8 cellular contexts compared by ENCODE assay signal in genomic region chr4:13627185-13627605, GRCh38. TPM values are rescaled to one million over a fixed set of nuclear protein-coding genes. Genes with fewer than 3 reads are reported as not detected.
DNase-seq lines count a peak whose midpoint lies in the region; ATAC-seq and TF ChIP-seq lines count a peak whose summit lies in the region.

No MANE protein-coding gene starts in this region.

- peaks cover 7% of the 10 kb centered on the region for H3F3A ChIP-seq in SK-N-SH (replicated peaks; ENCODE audit: insufficient read depth)

- H3K27ac ChIP-seq in SK-N-SH (ENCODE audit: low read depth in 2 of 2, low read length in 1 of 2) (peak overlapping the region; percentile 78 to 94; a peak in 3 of 4 replicates), Peyer's patch (peak overlapping the region; percentile 89 to 96 (median 92)), colonic mucosa (peak overlapping the region; percentile 82), mesodermal cell (ENCODE audit: low read depth, low read length, severe bottlenecking) (peak overlapping the region; percentile 87), tibial nerve (peak overlapping the region; percentile 68 to 96 (median 96))

- H2AFZ ChIP-seq in SK-N-SH (ENCODE audit: low read depth), result peak overlapping the region; percentile 78

- no peak for DNase-seq in SK-N-SH
- peak in 2 of 3 donors; percentile 32 to 49 for DNase-seq in Peyer's patch
- DNase-seq in colonic mucosa, result peak; percentile 22
- no peak for DNase-seq in tibial nerve (ENCODE audit: low spot score in 2 of 2)
- DNase-seq in NCI-H1436 treated with DMSO at 0.1 percent for 48 hours (lab: John Stamatoyannopoulos, UW), result no peak

- TF ChIP-seq EP300 in SK-N-SH (IDR thresholded peaks at IDR 0.05; ENCODE audit: borderline replicate concordance in 1 of 2, low read depth in 1 of 2, low read length in 1 of 2), result no peak
- no peak for TF ChIP-seq EP300 in tibial nerve (IDR thresholded peaks at IDR 0.05)

- H3K4me2 ChIP-seq in SK-N-SH, result peak overlapping the region; percentile 91

- H3K9me2 ChIP-seq in SK-N-SH, result no peaks in the 10 kb centered on the region

- CTCF ChIA-PET in SK-N-SH (lab: Yijun Ruan, JAX), result no interaction called here

- TF ChIP-seq POLR2A in Peyer's patch (IDR thresholded peaks at IDR 0.05) (no peak), tibial nerve (IDR thresholded peaks at IDR 0.05) (no peak)

- POLR2A ChIA-PET in SK-N-SH (lab: Yijun Ruan, JAX), result no interaction called here

- 0% methylated on average over 12 of the region's 45 CpGs for WGBS in SK-N-SH (ENCODE audit: low lambda C conversion rate)
- WGBS in mesodermal cell (ENCODE audit: insufficient coverage in 2 of 2), 2 experiments, result 0% methylated on average over 12 to 20 of the region's 45 CpGs
- 0% methylated on average over 23 to 45 of the region's 45 CpGs for WGBS in tibial nerve, 2 donors

- TF ChIP-seq CTCF in SK-N-SH (IDR thresholded peaks at IDR 0.05) (no peak), Peyer's patch (IDR thresholded peaks at IDR 0.05) (no peak), colonic mucosa (IDR thresholded peaks at IDR 0.05) (no peak), tibial nerve (IDR thresholded peaks at IDR 0.05) (no peak)

- H3K36me3 ChIP-seq in SK-N-SH (replicated peaks in 1 of 2; ENCODE audit: control insufficient read depth in 1 of 2, insufficient read depth in 2 of 2, low read length in 1 of 2) (peaks cover 3% of the 10 kb centered on the region in 2 experiments), Peyer's patch (no peaks in the 10 kb centered on the region), colonic mucosa (no peaks in the 10 kb centered on the region), mesodermal cell (ENCODE audit: control insufficient read depth, insufficient read depth, low read length) (peaks cover 4% of the 10 kb centered on the region), tibial nerve (no peaks in the 10 kb centered on the region)

- no peaks in the 10 kb centered on the region for H3K27me3 ChIP-seq in SK-N-SH (ENCODE audit: insufficient read depth)
- H3K27me3 ChIP-seq in Peyer's patch, result no peaks in the 10 kb centered on the region
- H3K27me3 ChIP-seq in colonic mucosa, result no peaks in the 10 kb centered on the region
- H3K27me3 ChIP-seq in tibial nerve, result no peaks in the 10 kb centered on the region

- H4K20me1 ChIP-seq in SK-N-SH (ENCODE audit: insufficient read depth), result peaks cover 28% of the 10 kb centered on the region; the same call in 1 of the 2 replicates

- intact Hi-C loops in colonic mucosa (cut with DNase I), result no loop called here

- H3K4me3 ChIP-seq in SK-N-SH (ENCODE audit: low read depth in 2 of 2, low read length in 1 of 2) (peak overlapping the region; percentile 87 to 99), Peyer's patch (peak overlapping the region; percentile 71 to 96 (median 74)), colonic mucosa (peak overlapping the region; percentile 93), mesodermal cell (ENCODE audit: extremely low read depth, insufficient read depth, low read length, poor library complexity, severe bottlenecking) (peak overlapping the region; percentile 70), tibial nerve (peak overlapping the region; percentile 63 to 92 (median 82))

- peaks cover 48% of the 10 kb centered on the region for H3K79me2 ChIP-seq in SK-N-SH (ENCODE audit: insufficient read depth)

- ATAC-seq in SK-N-SH treated with all-trans-retinoic acid at 6 μM for 48 hours (no peak; the same call in 2 of the 3 replicates), HG02852 (IDR thresholded peaks at IDR 0.05; ENCODE audit: unreplicated experiment) (peak; percentile 32)

- TF ChIP-seq RAD21 in SK-N-SH (IDR thresholded peaks at IDR 0.05; ENCODE audit: low read length), result no peak

- H3K9ac ChIP-seq in SK-N-SH, result peak overlapping the region; percentile 95
- peak overlapping the region; percentile 90 to 91 for H3K9ac ChIP-seq in colonic mucosa (ENCODE audit: low read depth in 2 of 2, low read length in 2 of 2)

- H3K4me1 ChIP-seq in SK-N-SH (ENCODE audit: control insufficient read depth in 1 of 2, insufficient read depth in 2 of 2, low read depth in 1 of 2, low read length in 1 of 2), result peaks cover 10 to 11% of the 10 kb centered on the region in 2 experiments; a peak in 3 of 4 replicates
- peaks cover 0 to 27% (median 2%) of the 10 kb centered on the region in 4 donors for H3K4me1 ChIP-seq in Peyer's patch
- H3K4me1 ChIP-seq in colonic mucosa, result peaks cover 4% of the 10 kb centered on the region
- no peaks in the 10 kb centered on the region for H3K4me1 ChIP-seq in mesodermal cell (ENCODE audit: control insufficient read depth, insufficient read depth, low read length, poor library complexity, severe bottlenecking)
- H3K4me1 ChIP-seq in tibial nerve, result peaks cover 0 to 56% (median 13%) of the 10 kb centered on the region in 4 donors

- H3K9me3 ChIP-seq in SK-N-SH, result no peaks in the 10 kb centered on the region
- no peaks in the 10 kb centered on the region for H3K9me3 ChIP-seq in Peyer's patch
- H3K9me3 ChIP-seq in colonic mucosa, result no peaks in the 10 kb centered on the region
- H3K9me3 ChIP-seq in mesodermal cell (ENCODE audit: control insufficient read depth, low read length), result no peaks in the 10 kb centered on the region
- no peaks in the 10 kb centered on the region for H3K9me3 ChIP-seq in tibial nerve

TF ChIP-seq in SK-N-SH, 30 proteins besides CTCF, POLR2A, EP300 and RAD21 (continues in another document):
- TF ChIP-seq TEAD4 (IDR thresholded peaks at IDR 0.05; ENCODE audit: borderline replicate concordance, insufficient read depth) (no peak), RXRA (IDR thresholded peaks at IDR 0.05; ENCODE audit: borderline replicate concordance, low read depth) (no peak), GABPA (IDR thresholded peaks at IDR 0.05; ENCODE audit: low read depth) (no peak), ELF1 (IDR thresholded peaks at IDR 0.05) (no peak), FOSL2 (IDR thresholded peaks at IDR 0.05; ENCODE audit: borderline replicate concordance, low read depth) (no peak), RCOR1 (IDR thresholded peaks at IDR 0.05; ENCODE audit: low read length) (no peak), YY1 (IDR thresholded peaks at IDR 0.05; ENCODE audit: low read depth) (no peak), GATA2 (CRISPR knock-in tag; IDR thresholded peaks at IDR 0.05) (no peak), EZH2phosphoT487 (IDR thresholded peaks at IDR 0.05; ENCODE audit: borderline replicate concordance, low read depth) (no peak)
- TF ChIP-seq, protein P1, sequence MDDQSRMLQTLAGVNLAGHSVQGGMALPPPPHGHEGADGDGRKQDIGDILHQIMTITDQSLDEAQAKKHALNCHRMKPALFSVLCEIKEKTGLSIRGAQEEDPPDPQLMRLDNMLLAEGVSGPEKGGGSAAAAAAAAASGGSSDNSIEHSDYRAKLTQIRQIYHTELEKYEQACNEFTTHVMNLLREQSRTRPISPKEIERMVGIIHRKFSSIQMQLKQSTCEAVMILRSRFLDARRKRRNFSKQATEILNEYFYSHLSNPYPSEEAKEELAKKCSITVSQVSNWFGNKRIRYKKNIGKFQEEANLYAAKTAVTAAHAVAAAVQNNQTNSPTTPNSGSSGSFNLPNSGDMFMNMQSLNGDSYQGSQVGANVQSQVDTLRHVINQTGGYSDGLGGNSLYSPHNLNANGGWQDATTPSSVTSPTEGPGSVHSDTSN (IDR thresholded peaks at IDR 0.05), result no peak

TF ChIP-seq in SK-N-SH treated with all-trans-retinoic acid at 6 μM for 48 hours, 23 proteins besides CTCF, POLR2A, EP300 and RAD21 (continues in another document):
- TF ChIP-seq RARB (CRISPR knock-in tag; IDR thresholded peaks at IDR 0.05), result no peak
- no peak for TF ChIP-seq GLIS3 (CRISPR knock-in tag; IDR thresholded peaks at IDR 0.05)
- no peak for TF ChIP-seq ZNF565 (CRISPR knock-in tag; conservative IDR thresholded peaks at IDR 0.05; ENCODE audit: low read depth)
- no peak for TF ChIP-seq OSR1 (CRISPR knock-in tag; IDR thresholded peaks at IDR 0.05)
- no peak for TF ChIP-seq CSDC2 (CRISPR knock-in tag; IDR thresholded peaks at IDR 0.05)
- TF ChIP-seq POU6F1 (CRISPR knock-in tag; IDR thresholded peaks at IDR 0.05; ENCODE audit: borderline replicate concordance, low read depth), result no peak
- TF ChIP-seq, protein P2, sequence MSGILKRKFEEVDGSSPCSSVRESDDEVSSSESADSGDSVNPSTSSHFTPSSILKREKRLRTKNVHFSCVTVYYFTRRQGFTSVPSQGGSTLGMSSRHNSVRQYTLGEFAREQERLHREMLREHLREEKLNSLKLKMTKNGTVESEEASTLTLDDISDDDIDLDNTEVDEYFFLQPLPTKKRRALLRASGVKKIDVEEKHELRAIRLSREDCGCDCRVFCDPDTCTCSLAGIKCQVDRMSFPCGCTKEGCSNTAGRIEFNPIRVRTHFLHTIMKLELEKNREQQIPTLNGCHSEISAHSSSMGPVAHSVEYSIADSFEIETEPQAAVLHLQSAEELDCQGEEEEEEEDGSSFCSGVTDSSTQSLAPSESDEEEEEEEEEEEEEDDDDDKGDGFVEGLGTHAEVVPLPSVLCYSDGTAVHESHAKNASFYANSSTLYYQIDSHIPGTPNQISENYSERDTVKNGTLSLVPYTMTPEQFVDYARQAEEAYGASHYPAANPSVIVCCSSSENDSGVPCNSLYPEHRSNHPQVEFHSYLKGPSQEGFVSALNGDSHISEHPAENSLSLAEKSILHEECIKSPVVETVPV (CRISPR knock-in tag; IDR thresholded peaks at IDR 0.05), result no peak
- no peak for TF ChIP-seq ZC3H10 (CRISPR knock-in tag; IDR thresholded peaks at IDR 0.05)
- no peak for TF ChIP-seq PPARA (CRISPR knock-in tag; IDR thresholded peaks at IDR 0.05; ENCODE audit: borderline replicate concordance)
- no peak for TF ChIP-seq ZFP3 (CRISPR knock-in tag; IDR thresholded peaks at IDR 0.05)
- TF ChIP-seq ISL1 (CRISPR knock-in tag; IDR thresholded peaks at IDR 0.05), result no peak

RNA-seq across cellular contexts. Expression of gene BOD1L1, which starts 0.3 kb away (rescaled TPM):
- polyA plus RNA-seq in SK-N-SH (2012; rRNA removed), result 12.5 and 14.4 TPM in 2 replicates
- polyA plus RNA-seq in SK-N-SH (2012; cell fraction: cytosol; rRNA removed), result 14.3 and 15.5 TPM in 2 replicates
- polyA plus RNA-seq in SK-N-SH (2012; cell fraction: nucleus; rRNA removed), result 12.5 and 33.1 TPM in 2 replicates
- total RNA-seq in Peyer's patch (100 to 1,000 TPM in 1 of 4 donors, 10 to 100 TPM in 3; 41.0 to 113 (median 49.2) TPM), colonic mucosa (10 to 100 TPM; 20.7 to 24.7 TPM), tibial nerve (10 to 100 TPM; 41.5 to 53.8 (median 47.8) TPM)
- polyA plus RNA-seq in mesodermal cell (2013, experiment 1 of 2), result 33.0 TPM
- polyA plus RNA-seq in mesodermal cell (2013, experiment 2 of 2), result 34.7 TPM

Comparison
In these comparisons a context has a peak if more than half of its experiments do, and no peak if none do; other contexts are left out.
1. DNase-seq: peak in Peyer's patch (2 of 3) and colonic mucosa (single experiment); none in SK-N-SH (single experiment), tibial nerve (0 of 2) and NCI-H1436 treated with DMSO at 0.1 percent for 48 hours (single experiment).
2. Peak in every context shown above with its lines, with median percentiles within 50 percentile points of each other: H3K27ac ChIP-seq and H3K4me3 ChIP-seq.